In genomic region chr3:134211797-134212196, GRCh38 we compare ENCODE assay signal across 1 cellular context.
TF ChIP-seq lines count a peak whose summit lies in the region.

No MANE protein-coding gene starts in this region.

TF ChIP-seq in H1, 55 proteins besides CTCF, POLR2A, EP300 and RAD21 (continued from another document):
- TF ChIP-seq RFX5 (IDR thresholded peaks at IDR 0.05; ENCODE audit: borderline replicate concordance, low read depth, low read length) (no peak), MAX (IDR thresholded peaks at IDR 0.05) (no peak), FOSL1 (IDR thresholded peaks at IDR 0.05; ENCODE audit: insufficient read depth, low read depth, low read length) (no peak), SAP30 (IDR thresholded peaks at IDR 0.05; ENCODE audit: insufficient read depth, insufficient replicate concordance, low read length) (no peak), CHD2 (IDR thresholded peaks at IDR 0.05; ENCODE audit: low read length) (no peak), POU5F1 (IDR thresholded peaks at IDR 0.05; ENCODE audit: low read depth, low read length) (no peak), BRCA1 (IDR thresholded peaks at IDR 0.05; ENCODE audit: low read depth, low read length) (no peak), SIX5 (IDR thresholded peaks at IDR 0.05; ENCODE audit: low read depth, low read length) (no peak), CREB1 (IDR thresholded peaks at IDR 0.05) (no peak), MAFK (IDR thresholded peaks at IDR 0.05; ENCODE audit: low read depth, low read length) (no peak)
- TF ChIP-seq, protein P1, sequence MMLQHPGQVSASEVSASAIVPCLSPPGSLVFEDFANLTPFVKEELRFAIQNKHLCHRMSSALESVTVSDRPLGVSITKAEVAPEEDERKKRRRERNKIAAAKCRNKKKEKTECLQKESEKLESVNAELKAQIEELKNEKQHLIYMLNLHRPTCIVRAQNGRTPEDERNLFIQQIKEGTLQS (IDR thresholded peaks at IDR 0.05; ENCODE audit: insufficient read depth, low read depth, low read length): no peak
